Comparison of ENCODE assay signal across 15 cellular contexts in the genomic region with DNA sequence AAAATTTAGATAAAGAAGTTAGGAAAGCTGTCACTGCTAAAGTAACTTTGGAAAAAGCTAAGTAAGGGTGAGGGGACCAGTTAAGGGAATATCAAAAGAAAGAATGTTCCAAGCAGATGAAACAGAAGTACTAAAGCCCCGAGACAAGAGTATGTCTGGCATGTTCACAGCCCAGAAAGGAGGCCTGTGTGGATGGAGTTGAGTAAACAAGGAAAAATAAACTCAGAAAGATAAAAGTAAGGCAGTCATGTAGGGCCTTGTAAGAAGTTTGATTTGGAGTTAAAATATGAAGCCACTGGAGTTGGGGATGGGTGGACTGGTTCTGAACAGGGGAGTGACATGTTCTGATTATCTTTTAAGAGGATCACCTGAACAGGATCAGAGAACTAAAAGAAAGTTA.
DNase-seq lines count a peak whose midpoint lies in the region; ATAC-seq and TF ChIP-seq lines count a peak whose summit lies in the region.
"Had no signal": no experiment of that assay in that cellular context is flagged by ENCODE, and none has a peak within 500 bp of the region (broad histone marks: within the 10 kb centered on the region; RNA-seq: fewer than 3 reads in every experiment).

No MANE protein-coding gene starts in this region.

- no peak for TF ChIP-seq CTCF in hepatocyte (IDR thresholded peaks at IDR 0.05; ENCODE audit: poor library complexity)
- TF ChIP-seq CTCF in smooth muscle cell (IDR thresholded peaks at IDR 0.05; ENCODE audit: borderline replicate concordance, insufficient read depth, poor library complexity, severe bottlenecking), result no peak
- TF ChIP-seq CTCF in gastroesophageal sphincter (IDR thresholded peaks at IDR 0.05), result no peak

- TF ChIP-seq POLR2A in gastroesophageal sphincter (IDR thresholded peaks at IDR 0.05), result no peak

- H4K20me1 ChIP-seq in hepatocyte (ENCODE audit: insufficient read depth, poor library complexity, severe bottlenecking) (no peaks in the 10 kb centered on the region), smooth muscle cell (ENCODE audit: low read depth) (no peaks in the 10 kb centered on the region)
- H4K20me1 ChIP-seq: BLaER1 had no signal

- H3K9me2 ChIP-seq in hepatocyte (replicated peaks; ENCODE audit: insufficient read depth), result no peaks in the 10 kb centered on the region

- no peak for ATAC-seq in gastroesophageal sphincter

- H3K79me2 ChIP-seq in hepatocyte (no peaks in the 10 kb centered on the region), smooth muscle cell (ENCODE audit: low read depth) (no peaks in the 10 kb centered on the region)

- H3K36me3 ChIP-seq in adipocyte (ENCODE audit: control insufficient read depth, insufficient read depth, low read length, severe bottlenecking) (peaks cover 52% of the 10 kb centered on the region), hepatocyte (replicated peaks; ENCODE audit: insufficient read depth, low read depth) (no peaks in the 10 kb centered on the region), smooth muscle cell (ENCODE audit: low read depth) (peaks cover 15% of the 10 kb centered on the region), gastroesophageal sphincter (peaks cover 0 to 66% of the 10 kb centered on the region in 2 donors)

- H2AFZ ChIP-seq in hepatocyte (no peak overlapping the region), smooth muscle cell (ENCODE audit: low read depth) (no peak overlapping the region)

- DNase-seq in NCI-H82 (lab: John Stamatoyannopoulos, UW), result peak; percentile 37
- no peak for DNase-seq in NCI-H82 treated with DMSO at 0.1 percent for 48 hours (lab: John Stamatoyannopoulos, UW; ENCODE audit: unreplicated experiment)
- DNase-seq in adipocyte (ENCODE audit: low read depth), result peak; percentile 53
- DNase-seq in hepatocyte (ENCODE audit: low spot score), result no peak
- no peak for DNase-seq in smooth muscle cell (lab: John Stamatoyannopoulos, UW; ENCODE audit: unreplicated experiment)
- no peak for DNase-seq in SW480 (ENCODE audit: low spot score)
- no peak for DNase-seq in NCI-H524 (lab: John Stamatoyannopoulos, UW)
- DNase-seq: AML-193; CD8-positive, alpha-beta memory T cell; DMS 273 treated with DMSO at 0.1 percent for 48 hours; GOT3; H9 had no signal

- 38% methylated on average over 1 of the region's 1 CpG for WGBS in hepatocyte (ENCODE audit: low lambda C conversion rate, missing lambda C conversion rate)
- WGBS in smooth muscle cell (ENCODE audit: low lambda C conversion rate), result 17% methylated on average over 1 of the region's 1 CpG
- 42 to 50% methylated on average over 1 of the region's 1 CpG for WGBS in gastroesophageal sphincter (ENCODE audit: low coverage in 1 of 2), 2 donors

- H3K27me3 ChIP-seq in adipocyte (replicated peaks; ENCODE audit: control insufficient read depth, insufficient read depth, low read length) (no peaks in the 10 kb centered on the region), hepatocyte (no peaks in the 10 kb centered on the region), smooth muscle cell (ENCODE audit: low read depth) (no peaks in the 10 kb centered on the region), gastroesophageal sphincter (no peaks in the 10 kb centered on the region)
- H3K27me3 ChIP-seq: BLaER1 had no signal

- H3K4me2 ChIP-seq in hepatocyte, result no peak overlapping the region
- H3K4me2 ChIP-seq in smooth muscle cell, result peak overlapping the region; percentile 50
- H3K4me2 ChIP-seq: BLaER1 had no signal

- H3K27ac ChIP-seq in hepatocyte, result peak overlapping the region; percentile 38
- peak overlapping the region; percentile 67 for H3K27ac ChIP-seq in smooth muscle cell (ENCODE audit: low read depth)
- no peak overlapping the region for H3K27ac ChIP-seq in gastroesophageal sphincter
- H3K27ac ChIP-seq: 22Rv1, BLaER1 had no signal

- no peak for TF ChIP-seq EP300 in gastroesophageal sphincter (IDR thresholded peaks at IDR 0.05)

- H3K4me1 ChIP-seq in adipocyte (ENCODE audit: control insufficient read depth, insufficient read depth, low read length) (no peaks in the 10 kb centered on the region), hepatocyte (ENCODE audit: insufficient read depth) (no peaks in the 10 kb centered on the region), smooth muscle cell (ENCODE audit: low read depth) (peaks cover 11% of the 10 kb centered on the region), gastroesophageal sphincter (peaks cover 0 to under 1% (median 0%) of the 10 kb centered on the region in 3 donors)
- H3K4me1 ChIP-seq: BLaER1 had no signal

- H3K4me3 ChIP-seq in adipocyte (ENCODE audit: low read length) (no peak overlapping the region), hepatocyte (no peak overlapping the region), smooth muscle cell (no peak overlapping the region), gastroesophageal sphincter (no peak overlapping the region)
- H3K4me3 ChIP-seq: BLaER1 had no signal

- H3K9me3 ChIP-seq in adipocyte (ENCODE audit: control insufficient read depth, low read length), result no peaks in the 10 kb centered on the region
- no peaks in the 10 kb centered on the region for H3K9me3 ChIP-seq in hepatocyte (ENCODE audit: low read depth)
- no peaks in the 10 kb centered on the region for H3K9me3 ChIP-seq in smooth muscle cell (replicated peaks; ENCODE audit: low read depth)
- H3K9me3 ChIP-seq in gastroesophageal sphincter, result no peaks in the 10 kb centered on the region
- H3K9me3 ChIP-seq: BLaER1 had no signal

- H3F3A ChIP-seq in smooth muscle cell (ENCODE audit: low read depth), result no peaks in the 10 kb centered on the region

- no peak overlapping the region for H3K9ac ChIP-seq in adipocyte (ENCODE audit: low read length)
- no peak overlapping the region for H3K9ac ChIP-seq in smooth muscle cell (ENCODE audit: low read depth)
- H3K9ac ChIP-seq: BLaER1 had no signal

Comparison
In these comparisons a context has a peak if more than half of its experiments do, and no peak if none do; other contexts are left out.
1. DNase-seq: peak in NCI-H82 (single experiment) and adipocyte (single experiment); none in NCI-H82 treated with DMSO at 0.1 percent for 48 hours (single experiment), hepatocyte (single experiment), smooth muscle cell (single experiment), SW480 (single experiment) and NCI-H524 (0 of 2).
2. H3K27ac ChIP-seq: peak in hepatocyte (single experiment) and smooth muscle cell (single experiment); none in gastroesophageal sphincter (0 of 4).